In the genomic region with DNA sequence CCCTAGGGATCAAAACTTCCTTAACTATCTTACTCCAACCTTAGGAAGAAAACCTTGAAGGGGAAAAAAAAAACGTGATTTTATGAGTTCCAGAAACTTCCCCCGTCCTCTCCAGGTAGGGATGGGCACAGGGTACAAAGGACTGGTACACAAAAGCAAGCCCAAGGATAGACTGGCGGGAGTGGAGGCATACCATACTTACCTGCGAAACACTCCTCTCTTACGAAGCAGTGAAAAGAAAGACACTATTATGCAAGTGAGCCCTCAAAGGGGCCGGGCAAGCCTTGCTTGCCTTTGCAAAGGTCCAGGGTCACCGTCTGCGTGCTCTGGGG, we compare ENCODE assay signal across 8 cellular contexts. TPM values are rescaled to one million over a fixed set of nuclear protein-coding genes. Genes with fewer than 3 reads are reported as not detected.
DNase-seq lines count a peak whose midpoint lies in the region; TF ChIP-seq lines count a peak whose summit lies in the region.

No MANE protein-coding gene starts in this region.

- H4K20me1 ChIP-seq in Karpas-422 (ENCODE audit: insufficient read depth, low read depth, low read length) = no peaks in the 10 kb centered on the region

- no peaks in the 10 kb centered on the region for H3K79me2 ChIP-seq in Karpas-422 (ENCODE audit: low read length)

- peak overlapping the region; percentile 86 to 96 (median 95) for H3K27ac Mint-ChIP-seq in nephron
- no peak overlapping the region for H3K27ac Mint-ChIP-seq in activated naive CD4-positive, alpha-beta T cell treated with anti-CD3 and anti-CD28 coated beads, Interleukin-2, amount 10 ng/mL, durations not matched to agents 7 days and 5 days

- H3K9me3 ChIP-seq in NT2/D1 (ENCODE audit: insufficient read depth, low read length) (no peaks in the 10 kb centered on the region), Karpas-422 (ENCODE audit: low read length) (no peaks in the 10 kb centered on the region)

- TF ChIP-seq CTCF in AG09309 (IDR thresholded peaks at IDR 0.05; ENCODE audit: control insufficient read depth, insufficient read depth, low read depth, low read length, missing control alignments) (no peak), epithelial cell of proximal tubule (conservative IDR thresholded peaks at IDR 0.05; ENCODE audit: low read depth, low read length) (no peak), nephron (IDR thresholded peaks at IDR 0.05; ENCODE audit: unreplicated experiment in 3 of 3) (no peak)

- H3K27ac ChIP-seq in Karpas-422 (ENCODE audit: low read length) = no peak overlapping the region

- H3K9me3 Mint-ChIP-seq in nephron = no peaks in the 10 kb centered on the region
- no peaks in the 10 kb centered on the region for H3K9me3 Mint-ChIP-seq in activated naive CD4-positive, alpha-beta T cell treated with anti-CD3 and anti-CD28 coated beads, Interleukin-2, amount 10 ng/mL, durations not matched to agents 7 days and 5 days

- H3K9me2 ChIP-seq in Karpas-422 (replicated peaks; ENCODE audit: insufficient read depth, low read length) = no peaks in the 10 kb centered on the region

- peaks cover 3% of the 10 kb centered on the region for H3K27me3 Mint-ChIP-seq in nephron (ENCODE audit: low read depth)
- H3K27me3 Mint-ChIP-seq in activated naive CD4-positive, alpha-beta T cell treated with anti-CD3 and anti-CD28 coated beads, Interleukin-2, amount 10 ng/mL, durations not matched to agents 7 days and 5 days = peaks cover 11% of the 10 kb centered on the region

- H3K4me1 ChIP-seq in NT2/D1 (ENCODE audit: insufficient read depth, insufficient read length) (no peaks in the 10 kb centered on the region), Karpas-422 (ENCODE audit: low read length) (no peaks in the 10 kb centered on the region)

- H3K36me3 ChIP-seq in NT2/D1 (ENCODE audit: insufficient read depth, insufficient read length, low read length) (peaks cover 34% of the 10 kb centered on the region), Karpas-422 (ENCODE audit: insufficient read depth, low read length) (no peaks in the 10 kb centered on the region)

- CTCF ChIA-PET in activated naive CD4-positive, alpha-beta T cell treated with anti-CD3 and anti-CD28 coated beads, Interleukin-2, amount 10 ng/mL, durations not matched to agents 7 days and 5 days (lab: Charles Lee) = interaction anchor here (1.4 to 1.7 kb wide), 2 partner anchors 11 to 29 kb away, joined by 4 read pairs; no protein-coding TSS in a partner anchor

- peak overlapping the region; percentile 95 for H3K4me3 Mint-ChIP-seq in nephron
- H3K4me3 Mint-ChIP-seq in activated naive CD4-positive, alpha-beta T cell treated with anti-CD3 and anti-CD28 coated beads, Interleukin-2, amount 10 ng/mL, durations not matched to agents 7 days and 5 days = no peak overlapping the region

- H3K4me2 ChIP-seq in Karpas-422 (ENCODE audit: low read depth, low read length, poor library complexity, severe bottlenecking) = no peak overlapping the region

- peak overlapping the region; percentile 71 for H3K4me3 ChIP-seq in AG09309 (ENCODE audit: control insufficient read depth, low read depth, low read length)
- peak overlapping the region; percentile 82 for H3K4me3 ChIP-seq in NT2/D1 (ENCODE audit: insufficient read length, low read depth)
- H3K4me3 ChIP-seq in epithelial cell of proximal tubule (ENCODE audit: low read depth, low read length) = peak overlapping the region; percentile 71
- no peak overlapping the region for H3K4me3 ChIP-seq in Karpas-422 (ENCODE audit: low read length)

- no peak overlapping the region for H2AFZ ChIP-seq in Karpas-422 (ENCODE audit: low read length)

- H3K36me3 Mint-ChIP-seq in nephron (ENCODE audit: low read depth) = peaks cover 15% of the 10 kb centered on the region
- no peaks in the 10 kb centered on the region for H3K36me3 Mint-ChIP-seq in activated naive CD4-positive, alpha-beta T cell treated with anti-CD3 and anti-CD28 coated beads, Interleukin-2, amount 10 ng/mL, durations not matched to agents 7 days and 5 days

- H3K27me3 ChIP-seq in NT2/D1 (ENCODE audit: insufficient read depth, insufficient read length) (no peaks in the 10 kb centered on the region), Karpas-422 (ENCODE audit: low read length) (no peaks in the 10 kb centered on the region)

- no peak for DNase-seq in AG09309 (ENCODE audit: low read depth)
- no peak for DNase-seq in NT2/D1 (ENCODE audit: low read depth, low spot score)
- no peak for DNase-seq in epithelial cell of proximal tubule (ENCODE audit: low read depth)
- no peak for DNase-seq in NK-92 treated with Interleukin-12 subunit alpha and Interleukin-12 subunit beta, amount 100 ng/mL, for 24 hours (lab: John Stamatoyannopoulos, UW)
- DNase-seq in Karpas-422 = no peak
- DNase-seq in mucosa of gallbladder (ENCODE audit: low spot score) = no peak
- DNase-seq in activated naive CD4-positive, alpha-beta T cell treated with anti-CD3 and anti-CD28 coated beads, Interleukin-2, amount 10 ng/mL, durations not matched to agents 7 days and 5 days = no peak

- H3K9ac ChIP-seq in NT2/D1 (ENCODE audit: insufficient read length, low read depth) (peak overlapping the region; percentile 95), Karpas-422 (ENCODE audit: low read length) (no peak overlapping the region)

- H3K4me1 Mint-ChIP-seq in nephron = peaks cover 11% of the 10 kb centered on the region
- H3K4me1 Mint-ChIP-seq in activated naive CD4-positive, alpha-beta T cell treated with anti-CD3 and anti-CD28 coated beads, Interleukin-2, amount 10 ng/mL, durations not matched to agents 7 days and 5 days = peaks cover 5% of the 10 kb centered on the region

RNA-seq across cellular contexts. Expression of a gene that starts 0.7 kb away (rescaled TPM):
- total RNA-seq in epithelial cell of proximal tubule = 39.5 and 59.0 TPM in 2 replicates
- not detected in 2 replicates for total RNA-seq in Karpas-422 (2014; rRNA removed; shearing (Covaris generic); ENCODE audit: low replicate concordance)
- 37.9 TPM for total RNA-seq in mucosa of gallbladder

RNA-seq across cellular contexts. Expression of a gene that starts 8.0 kb away (rescaled TPM):
- total RNA-seq in epithelial cell of proximal tubule (7.2 and 29.5 TPM in 2 replicates), mucosa of gallbladder (9.2 TPM)
- total RNA-seq in Karpas-422 (2014; rRNA removed; shearing (Covaris generic); ENCODE audit: low replicate concordance) = not detected in 2 replicates

RNA-seq across cellular contexts. Expression of a gene that starts 51.2 kb away (rescaled TPM):
- total RNA-seq in epithelial cell of proximal tubule (not detected in 2 replicates), mucosa of gallbladder (not detected)
- not detected in 2 replicates for total RNA-seq in Karpas-422 (2014; rRNA removed; shearing (Covaris generic); ENCODE audit: low replicate concordance)

Comparison
In these comparisons a context has a peak if more than half of its experiments do, and no peak if none do; other contexts are left out.
1. RNA of a gene that starts 0.7 kb away (total RNA-seq): 39.5 to 59.0 TPM in epithelial cell of proximal tubule and 37.9 TPM in mucosa of gallbladder (single experiment); not detected in Karpas-422; every median in the first group is over 10 times any median in the second.